Comparison of ENCODE assay signal across 6 cellular contexts in the genomic region with DNA sequence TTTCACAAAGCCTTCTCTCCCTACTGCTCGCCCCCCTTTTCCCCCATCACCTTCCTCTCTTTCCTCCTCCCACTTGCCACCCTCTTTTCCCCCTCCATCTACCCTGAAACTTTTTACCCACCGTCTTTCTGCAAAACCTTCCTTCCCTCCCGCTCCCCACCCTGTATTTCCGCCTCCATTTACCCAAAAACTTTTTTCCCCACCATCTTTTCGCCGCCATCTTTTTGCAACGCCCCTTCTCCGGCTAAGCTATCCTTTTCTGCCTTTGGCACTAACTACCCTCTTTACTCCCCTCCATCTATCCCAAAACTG.
"Had no signal": no experiment of that assay in that cellular context is flagged by ENCODE, and none has a peak within 500 bp of the region (broad histone marks: within the 10 kb centered on the region; RNA-seq: fewer than 3 reads in every experiment).

No MANE protein-coding gene starts in this region.

- H3K9ac ChIP-seq: KMS-11 had no signal

- H2AFZ ChIP-seq: GM23338 had no signal

- H3K4me3 Mint-ChIP-seq: GM23338, H9 had no signal

- H3K4me3 ChIP-seq: GM23338 had no signal

- ATAC-seq: GM23338 had no signal

- H3K4me1 Mint-ChIP-seq: GM23338, H9 had no signal

- H3K27ac ChIP-seq: KMS-11 had no signal

- DNase-seq: H9, HCEC 1CT, IMR-90, KBM-7 had no signal

- H3K4me2 ChIP-seq: GM23338, KMS-11 had no signal

- H3K27ac Mint-ChIP-seq: GM23338, H9 had no signal
